ENCODE assay signal across 11 cellular contexts in genomic region chr7:33744293-33744692, GRCh38.
A peak's percentile ranks its signal among the peaks of the same experiment; 100 is the strongest.
DNase-seq lines count a peak whose midpoint lies in the region; ATAC-seq and TF ChIP-seq lines count a peak whose summit lies in the region.
"Had no signal": no experiment of that assay in that cellular context is flagged by ENCODE, and none has a peak within 500 bp of the region (broad histone marks: within the 10 kb centered on the region; RNA-seq: fewer than 3 reads in every experiment).

No MANE protein-coding gene starts in this region.

- H3K27ac ChIP-seq in Panc1 (ENCODE audit: low read length): no peak overlapping the region

- TF ChIP-seq CTCF in Panc1 (IDR thresholded peaks at IDR 0.05): peak; percentile 27; the same call in 1 of the 2 replicates

- DNase-seq in AML-193 (lab: John Stamatoyannopoulos, UW): peak; percentile 3 to 5
- DNase-seq in H4 (ENCODE audit: low spot score): peak; percentile 47
- no peak for DNase-seq in Panc1 (ENCODE audit: low read depth, low spot score)
- peak; percentile 66 for DNase-seq in iPS-NIHi11 (ENCODE audit: low spot score)
- no peak for DNase-seq in activated naive CD8-positive, alpha-beta T cell treated with anti-CD3 and anti-CD28 coated beads, Interleukin-2, amount 50 U/mL, for 24 hours
- DNase-seq in activated CD4-positive, alpha-beta T cell treated with anti-CD3 and anti-CD28 coated beads, Interleukin-2, amount 50 U/mL, for 4 hours: no peak
- DNase-seq: GOT3, right cardiac atrium had no signal

- no peaks in the 10 kb centered on the region for H3K36me3 ChIP-seq in Panc1 (ENCODE audit: control insufficient read depth, insufficient read depth, low read length)

- H3K9me3 ChIP-seq in Panc1 (ENCODE audit: control insufficient read depth, insufficient read depth, low read depth, low read length): no peaks in the 10 kb centered on the region

- no peaks in the 10 kb centered on the region for H3K27me3 Mint-ChIP-seq in activated naive CD8-positive, alpha-beta T cell treated with anti-CD3 and anti-CD28 coated beads, Interleukin-2, amount 50 U/mL, for 24 hours
- H3K27me3 Mint-ChIP-seq: activated naive CD4-positive, alpha-beta T cell treated with anti-CD3 and anti-CD28 coated beads, Interleukin-2, amount 50 U/mL, for 24 hours had no signal

- H3K4me3 Mint-ChIP-seq in activated naive CD8-positive, alpha-beta T cell treated with anti-CD3 and anti-CD28 coated beads, Interleukin-2, amount 50 U/mL, for 24 hours: no peak overlapping the region
- H3K4me3 Mint-ChIP-seq: activated naive CD4-positive, alpha-beta T cell treated with anti-CD3 and anti-CD28 coated beads, Interleukin-2, amount 50 U/mL, for 24 hours had no signal

- intact Hi-C loops in Panc1 (cut with micrococcal nuclease; ENCODE audit: unreplicated experiment): no loop called here

- no peaks in the 10 kb centered on the region for H3K36me3 Mint-ChIP-seq in activated naive CD8-positive, alpha-beta T cell treated with anti-CD3 and anti-CD28 coated beads, Interleukin-2, amount 50 U/mL, for 24 hours (ENCODE audit: low read depth)

- no TSS peak for BruUV-seq in Panc1 (replicated peaks; lab: Mats Ljungman, UMichigan)

- ATAC-seq in Panc1 (no peak), GM18873 (IDR thresholded peaks at IDR 0.05; ENCODE audit: low FRiP score, unreplicated experiment) (no peak), HG02973 (IDR thresholded peaks at IDR 0.05; ENCODE audit: unreplicated experiment) (no peak)
- ATAC-seq in activated naive CD8-positive, alpha-beta T cell treated with anti-CD3 and anti-CD28 coated beads, Interleukin-2, amount 50 U/mL, for 24 hours: no peak

- H3K4me1 Mint-ChIP-seq in activated naive CD8-positive, alpha-beta T cell treated with anti-CD3 and anti-CD28 coated beads, Interleukin-2, amount 50 U/mL, for 24 hours: no peaks in the 10 kb centered on the region
- H3K4me1 Mint-ChIP-seq: activated naive CD4-positive, alpha-beta T cell treated with anti-CD3 and anti-CD28 coated beads, Interleukin-2, amount 50 U/mL, for 24 hours had no signal

- no peaks in the 10 kb centered on the region for H3K4me1 ChIP-seq in Panc1 (ENCODE audit: control insufficient read depth, insufficient read depth, low read length)

- no peak overlapping the region for H3K27ac Mint-ChIP-seq in activated naive CD8-positive, alpha-beta T cell treated with anti-CD3 and anti-CD28 coated beads, Interleukin-2, amount 50 U/mL, for 24 hours
- H3K27ac Mint-ChIP-seq: activated naive CD4-positive, alpha-beta T cell treated with anti-CD3 and anti-CD28 coated beads, Interleukin-2, amount 50 U/mL, for 24 hours had no signal

- no peak overlapping the region for H3K4me3 ChIP-seq in Panc1 (ENCODE audit: low read depth in 2 of 2, low read length in 2 of 2)

- H3K27me3 ChIP-seq in Panc1 (ENCODE audit: control insufficient read depth, insufficient read depth, low read length): no peaks in the 10 kb centered on the region

- POLR2A ChIA-PET in Panc1 (lab: Charles Lee): no interaction called here

- in situ Hi-C loops in Panc1 (cut with HindIII; ENCODE audit: low pct_unique_long_range_greater_than_20kb, low sequenced_read_pairs): no loop called here

- CTCF ChIA-PET in Panc1 (lab: Charles Lee): no interaction called here

- peaks cover 7% of the 10 kb centered on the region for H3K9me3 Mint-ChIP-seq in activated naive CD8-positive, alpha-beta T cell treated with anti-CD3 and anti-CD28 coated beads, Interleukin-2, amount 50 U/mL, for 24 hours
- H3K9me3 Mint-ChIP-seq: activated naive CD4-positive, alpha-beta T cell treated with anti-CD3 and anti-CD28 coated beads, Interleukin-2, amount 50 U/mL, for 24 hours had no signal

Comparison
In these comparisons a context has a peak if more than half of its experiments do, and no peak if none do; other contexts are left out.
1. DNase-seq: peak in AML-193 (2 of 2), H4 (single experiment) and iPS-NIHi11 (single experiment); none in Panc1 (single experiment), activated naive CD8-positive, alpha-beta T cell treated with anti-CD3 and anti-CD28 coated beads, Interleukin-2, amount 50 U/mL, for 24 hours (single experiment) and activated CD4-positive, alpha-beta T cell treated with anti-CD3 and anti-CD28 coated beads, Interleukin-2, amount 50 U/mL, for 4 hours (0 of 2).